8 cellular contexts compared by ENCODE assay signal in the genomic region with DNA sequence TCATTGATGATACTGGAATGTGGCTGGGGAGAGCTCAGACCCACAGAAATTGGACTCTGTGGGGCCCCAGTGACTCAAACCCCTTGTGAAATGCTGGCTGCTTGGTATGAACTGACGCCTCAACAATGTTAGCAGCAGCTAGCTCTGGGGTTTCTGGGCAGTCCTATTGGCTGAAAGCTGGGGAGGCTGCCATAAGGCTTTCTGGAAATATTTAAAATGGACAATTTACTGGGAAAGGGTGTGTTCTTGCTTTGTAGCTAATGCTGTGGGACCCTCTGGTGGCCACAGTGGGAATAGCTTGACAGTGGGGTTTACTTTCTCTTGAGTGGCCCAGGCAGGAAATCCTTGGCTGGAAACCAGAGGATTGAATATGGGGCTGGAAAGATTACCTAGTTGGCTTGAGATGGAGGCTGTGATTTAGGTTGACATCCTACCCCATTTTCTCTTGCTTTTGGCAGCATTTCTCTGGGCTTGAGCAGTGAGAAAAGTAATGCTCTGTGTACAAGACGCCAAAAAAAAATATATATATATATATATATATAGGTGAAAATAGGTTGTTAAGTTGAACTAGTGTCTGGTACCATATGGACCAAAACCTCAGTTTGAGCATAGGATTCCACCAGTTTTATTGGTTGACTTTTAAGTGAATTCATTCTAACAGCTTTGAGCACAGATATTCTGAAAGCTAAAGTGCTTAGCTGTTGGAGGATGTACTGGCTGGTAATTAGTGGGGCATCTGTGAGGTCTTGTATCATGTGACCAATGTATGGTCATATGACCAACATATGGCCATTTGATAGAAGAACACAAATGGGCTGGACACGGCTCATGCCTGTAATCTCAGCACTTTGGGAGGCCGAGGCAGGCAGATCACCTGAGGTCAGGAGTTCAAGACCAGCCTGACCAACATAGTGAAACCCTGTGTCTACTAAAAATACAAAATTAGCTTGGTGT. TPM values are rescaled to one million over a fixed set of nuclear protein-coding genes. Genes with fewer than 3 reads are reported as not detected.
A peak's percentile ranks its signal among the peaks of the same experiment; 100 is the strongest.
DNase-seq lines count a peak whose midpoint lies in the region; ATAC-seq and TF ChIP-seq lines count a peak whose summit lies in the region.

No MANE protein-coding gene starts in this region.

- intact Hi-C loops in right cardiac atrium (cut with DNase I), result loop anchor here in 1 of 4 donors (5.0 kb wide), 1 partner anchor 35 kb away; no protein-coding TSS in a partner anchor

- H3K36me3 Mint-ChIP-seq in T-cell, result no peaks in the 10 kb centered on the region

- ATAC-seq in T-cell (replicated peaks in 1 of 4), result peak; percentile 71 to 84 (median 76)
- peak; percentile 76 to 83 for ATAC-seq in right cardiac atrium
- no peak for ATAC-seq in HG03159 (IDR thresholded peaks at IDR 0.05; ENCODE audit: unreplicated experiment)
- no peak for ATAC-seq in HG03039 (IDR thresholded peaks at IDR 0.05; ENCODE audit: unreplicated experiment)

- H3K9me3 ChIP-seq in right cardiac atrium (ENCODE audit: control insufficient read depth, low read length), result no peaks in the 10 kb centered on the region

- H3K27ac ChIP-seq in right cardiac atrium (ENCODE audit: low read length), result peak overlapping the region; percentile 77

- POLR2A ChIA-PET in T-cell (lab: Charles Lee), result interaction anchor here in 1 of 2 donors (1.1 kb wide), 1 partner anchor 1633 kb away, joined by 5 read pairs; no protein-coding TSS in a partner anchor

- no peak overlapping the region for H3K4me3 ChIP-seq in right cardiac atrium (ENCODE audit: low read length)
- H3K4me3 ChIP-seq in retinal pigment epithelial cell (ENCODE audit: low read length), result no peak overlapping the region

- 68% methylated on average over 4 of the region's 4 CpGs for WGBS in right cardiac atrium

- CTCF ChIA-PET in T-cell (lab: Charles Lee), result interaction anchor here (0.6 to 7.7 kb wide), 39 partner anchors 8 to 582 kb away, joined by 3 to 95 read pairs (median 4); no protein-coding TSS in a partner anchor

- H3K27me3 ChIP-seq in right cardiac atrium (ENCODE audit: control insufficient read depth, insufficient read depth), result no peaks in the 10 kb centered on the region

- H3K9me3 Mint-ChIP-seq in T-cell, result no peaks in the 10 kb centered on the region

- DNase-seq in GM10266 (ENCODE audit: extremely low spot score) (peak; percentile 57), NCI-H1417 treated with DMSO at 0.1 percent for 48 hours (lab: John Stamatoyannopoulos, UW) (peak; percentile 49), T-cell (peak; percentile 28 to 80 (median 70)), amniotic stem cell (lab: John Stamatoyannopoulos, UW) (peak; percentile 70), right cardiac atrium (peak; percentile 91 to 96 (median 91)), retinal pigment epithelial cell (ENCODE audit: low read depth) (peak; percentile 71)

- peaks cover 3% of the 10 kb centered on the region for H3K4me1 ChIP-seq in right cardiac atrium (ENCODE audit: control insufficient read depth, insufficient read depth, low read length)

- H3K27ac Mint-ChIP-seq in T-cell, result no peak overlapping the region

- H3K27me3 Mint-ChIP-seq in T-cell, result peaks cover 7 to 9% of the 10 kb centered on the region in 2 donors

- no peak overlapping the region for H3K4me3 Mint-ChIP-seq in T-cell

- H3K4me1 Mint-ChIP-seq in T-cell, result peaks cover 0 to 5% (median 0%) of the 10 kb centered on the region in 3 donors

- TF ChIP-seq CTCF in GM10266 (IDR thresholded peaks at IDR 0.05; ENCODE audit: control insufficient read depth, insufficient read depth, low read depth, missing control alignments) (peak; percentile 85), retinal pigment epithelial cell (conservative IDR thresholded peaks at IDR 0.05; ENCODE audit: low read depth, low read length) (peak; percentile 97)

RNA-seq across cellular contexts. Expression of gene S100A10, which starts 8.2 kb away (rescaled TPM):
- total RNA-seq in T-cell (100 to 1,000 TPM; 157 to 277 (median 264) TPM), right cardiac atrium (100 to 1,000 TPM; 108 to 245 (median 200) TPM)
- 223 TPM for polyA plus RNA-seq in right cardiac atrium

RNA-seq across cellular contexts. Expression of gene S100A11, which starts 34.9 kb away (rescaled TPM):
- 100 to 1,000 TPM in 3 of 5 donors, 10 to 100 TPM in 2; 37.3 to 254 (median 195) TPM for total RNA-seq in T-cell
- total RNA-seq in right cardiac atrium, result 100 to 1,000 TPM in 3 of 4 donors, 10 to 100 TPM in 1; 56.3 to 144 (median 113) TPM
- polyA plus RNA-seq in right cardiac atrium, result 227 TPM

Comparison
In these comparisons a context has a peak if more than half of its experiments do, and no peak if none do; other contexts are left out.
1. ATAC-seq: peak in T-cell (4 of 4) and right cardiac atrium (2 of 2); none in HG03159 (single experiment) and HG03039 (single experiment).
2. Peak in every context shown above with its lines, with median percentiles within 50 percentile points of each other: DNase-seq.